ENCODE assay signal across 25 cellular contexts in the genomic region with DNA sequence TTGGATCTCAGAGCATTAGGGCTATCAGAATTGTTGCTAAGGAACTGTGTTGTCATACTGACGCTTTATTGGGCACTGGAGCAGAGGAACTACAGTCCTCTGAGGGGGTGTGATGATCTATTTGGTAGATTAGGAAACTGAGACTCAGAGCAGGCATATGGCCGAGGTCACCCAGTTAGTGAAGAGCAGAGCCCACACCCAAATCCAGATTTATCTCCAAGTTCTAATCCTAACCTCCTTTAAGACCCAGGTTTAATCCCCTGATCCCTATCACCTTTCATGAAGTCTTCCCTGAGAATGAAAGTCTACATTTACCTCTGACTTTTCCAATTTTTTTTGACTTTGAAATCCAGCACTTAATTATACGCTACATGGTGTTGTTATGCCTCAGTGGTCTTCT.
"Had no signal": no experiment of that assay in that cellular context is flagged by ENCODE, and none has a peak within 500 bp of the region (broad histone marks: within the 10 kb centered on the region; RNA-seq: fewer than 3 reads in every experiment).

No MANE protein-coding gene starts in this region.

- DNase-seq: activated CD4-positive, alpha-beta T cell treated with anti-CD3 and anti-CD28 coated beads, Interleukin-2, amount 10 ng/mL, durations not matched to agents 24 days and 14 days; activated CD4-positive, alpha-beta T cell treated with anti-CD3 and anti-CD28 coated beads, Interleukin-2, amount 50 U/mL, for 4 hours; activated CD8-positive, alpha-beta T cell treated with anti-CD3 and anti-CD28 coated beads for 36 hours; activated gamma-delta T cell; activated naive CD4-positive, alpha-beta T cell treated with Interleukin-2 at 50 U/mL for 16 hours; activated naive CD8-positive, alpha-beta T cell treated with anti-CD3 and anti-CD28 coated beads, Interleukin-2, amount 10 ng/mL, durations not matched to agents 7 days and 5 days; activated T-cell treated with anti-CD3 and anti-CD28 coated beads, Interleukin-2, amount 50 U/mL, for 24 hours; amygdala; colonic mucosa; NCI-H1092 treated with DMSO at 0.1 percent for 48 hours; NCI-H1417; NCI-H146; NCI-H187 treated with DMSO at 0.1 percent for 48 hours; NCI-H2081; NCI-H510A; NK-92 treated with Interleukin-12 subunit alpha and Interleukin-12 subunit beta, amount 100 ng/mL, for 24 hours; SHP77; SJCRH30; T1000 had no signal

- H3K9me3 Mint-ChIP-seq: activated CD4-positive, alpha-beta T cell treated with anti-CD3 and anti-CD28 coated beads, Interleukin-2, amount 10 ng/mL, durations not matched to agents 24 days and 14 days; activated CD8-positive, alpha-beta T cell treated with anti-CD3 and anti-CD28 coated beads for 36 hours; activated naive CD4-positive, alpha-beta T cell treated with anti-CD3 and anti-CD28 coated beads, Interleukin-2, amount 50 U/mL, for 24 hours; activated naive CD8-positive, alpha-beta T cell treated with anti-CD3 and anti-CD28 coated beads, Interleukin-2, amount 10 ng/mL, durations not matched to agents 7 days and 5 days; activated T-cell treated with anti-CD3 and anti-CD28 coated beads, Interleukin-2, amount 50 U/mL, for 24 hours; activated T-helper 2 cell treated with anti-CD3 and anti-CD28 coated beads, Interferon-gamma antibody, Interleukin-2, Interleukin-4, amounts not matched to agents 10 μg/mL and 5 μg/mL and 100 μg/mL, durations not matched to agents 14 hours and 24 hours and 36 hours; central memory CD8-positive, alpha-beta T cell had no signal

- H3K27ac Mint-ChIP-seq: activated CD4-positive, alpha-beta T cell treated with anti-CD3 and anti-CD28 coated beads, Interleukin-2, amount 10 ng/mL, durations not matched to agents 24 days and 14 days; activated CD8-positive, alpha-beta T cell treated with anti-CD3 and anti-CD28 coated beads for 36 hours; activated naive CD4-positive, alpha-beta T cell treated with anti-CD3 and anti-CD28 coated beads, Interleukin-2, amount 50 U/mL, for 24 hours; activated naive CD8-positive, alpha-beta T cell treated with anti-CD3 and anti-CD28 coated beads, Interleukin-2, amount 10 ng/mL, durations not matched to agents 7 days and 5 days; activated T-cell treated with anti-CD3 and anti-CD28 coated beads, Interleukin-2, amount 50 U/mL, for 24 hours; activated T-helper 2 cell treated with anti-CD3 and anti-CD28 coated beads, Interferon-gamma antibody, Interleukin-2, Interleukin-4, amounts not matched to agents 10 μg/mL and 5 μg/mL and 100 μg/mL, durations not matched to agents 14 hours and 24 hours and 36 hours had no signal

- ATAC-seq: activated CD8-positive, alpha-beta T cell treated with anti-CD3 and anti-CD28 coated beads for 36 hours had no signal

- H3K27ac ChIP-seq: ascending aorta, cardiac muscle cell, colonic mucosa, SJCRH30, SK-N-MC had no signal

- H3K4me3 Mint-ChIP-seq: activated CD4-positive, alpha-beta T cell treated with anti-CD3 and anti-CD28 coated beads, Interleukin-2, amount 10 ng/mL, durations not matched to agents 24 days and 14 days; activated CD8-positive, alpha-beta T cell treated with anti-CD3 and anti-CD28 coated beads for 36 hours; activated naive CD4-positive, alpha-beta T cell treated with anti-CD3 and anti-CD28 coated beads, Interleukin-2, amount 50 U/mL, for 24 hours; activated naive CD8-positive, alpha-beta T cell treated with anti-CD3 and anti-CD28 coated beads, Interleukin-2, amount 10 ng/mL, durations not matched to agents 7 days and 5 days; activated T-cell treated with anti-CD3 and anti-CD28 coated beads, Interleukin-2, amount 50 U/mL, for 24 hours; central memory CD8-positive, alpha-beta T cell had no signal

- H3K4me1 Mint-ChIP-seq: activated CD4-positive, alpha-beta T cell treated with anti-CD3 and anti-CD28 coated beads, Interleukin-2, amount 10 ng/mL, durations not matched to agents 24 days and 14 days; activated naive CD4-positive, alpha-beta T cell treated with anti-CD3 and anti-CD28 coated beads, Interleukin-2, amount 50 U/mL, for 24 hours; activated naive CD8-positive, alpha-beta T cell treated with anti-CD3 and anti-CD28 coated beads, Interleukin-2, amount 10 ng/mL, durations not matched to agents 7 days and 5 days; central memory CD8-positive, alpha-beta T cell had no signal

- H3K4me3 ChIP-seq: ascending aorta, cardiac muscle cell, colonic mucosa, SJCRH30, SK-N-MC had no signal

- H3K36me3 Mint-ChIP-seq: activated naive CD4-positive, alpha-beta T cell treated with anti-CD3 and anti-CD28 coated beads, Interleukin-2, amount 50 U/mL, for 24 hours; activated naive CD8-positive, alpha-beta T cell treated with anti-CD3 and anti-CD28 coated beads, Interleukin-2, amount 10 ng/mL, durations not matched to agents 7 days and 5 days had no signal

- H3K4me1 ChIP-seq: ascending aorta, colonic mucosa had no signal

- H3K27me3 ChIP-seq: ascending aorta, cardiac muscle cell, colonic mucosa, SJCRH30 had no signal

- H3K36me3 ChIP-seq: ascending aorta, cardiac muscle cell, colonic mucosa, SJCRH30 had no signal

- H3K9me3 ChIP-seq: ascending aorta, colonic mucosa, SJCRH30 had no signal
